ENCODE assay signal across 12 cellular contexts in genomic region chr17:48642059-48642842, GRCh38. TPM values are rescaled to one million over a fixed set of nuclear protein-coding genes. Genes with fewer than 3 reads are reported as not detected.
A peak's percentile ranks its signal among the peaks of the same experiment; 100 is the strongest.
DNase-seq lines count a peak whose midpoint lies in the region; TF ChIP-seq lines count a peak whose summit lies in the region.
"Had no signal": no experiment of that assay in that cellular context is flagged by ENCODE, and none has a peak within 500 bp of the region (broad histone marks: within the 10 kb centered on the region; RNA-seq: fewer than 3 reads in every experiment).

No MANE protein-coding gene starts in this region.

- no peaks in the 10 kb centered on the region for H3K9me3 Mint-ChIP-seq in HFFc6
- H3K9me3 Mint-ChIP-seq: CD8-positive, alpha-beta memory T cell; effector memory CD8-positive, alpha-beta T cell; stimulated activated naive CD8-positive, alpha-beta T cell treated with anti-CD3 and anti-CD28 coated beads, Interleukin-15, Interleukin-2, amounts not matched to agents 100 ng/mL and 50 ng/mL, for 24 hours had no signal

- H3K4me3 ChIP-seq in rectal smooth muscle tissue (ENCODE audit: low read length) = peak overlapping the region; percentile 52

- peaks cover 87% of the 10 kb centered on the region for H3K27me3 Mint-ChIP-seq in HFFc6 (ENCODE audit: insufficient read depth)

- no peak overlapping the region for H3K4me3 Mint-ChIP-seq in HFFc6
- H3K4me3 Mint-ChIP-seq: stimulated activated naive CD8-positive, alpha-beta T cell treated with anti-CD3 and anti-CD28 coated beads, Interleukin-15, Interleukin-2, amounts not matched to agents 100 ng/mL and 50 ng/mL, for 24 hours had no signal

- H3K36me3 Mint-ChIP-seq in HFFc6 (ENCODE audit: low read depth) = no peaks in the 10 kb centered on the region

- no peak overlapping the region for H3K27ac Mint-ChIP-seq in HFFc6
- H3K27ac Mint-ChIP-seq: effector memory CD8-positive, alpha-beta T cell; stimulated activated naive CD8-positive, alpha-beta T cell treated with anti-CD3 and anti-CD28 coated beads, Interleukin-15, Interleukin-2, amounts not matched to agents 100 ng/mL and 50 ng/mL, for 24 hours had no signal

- DNase-seq in GM03348 (ENCODE audit: low spot score) = peak; percentile 75
- DNase-seq in NCI-H510A treated with DMSO at 0.1 percent for 48 hours (lab: John Stamatoyannopoulos, UW) = peak; percentile 51
- peak; percentile 98 for DNase-seq in islet precursor cell
- no peak for DNase-seq in HuH-7 (ENCODE audit: low spot score)
- no peak for DNase-seq in HFFc6
- DNase-seq in SHP77 treated with DMSO at 0.1 percent for 48 hours (lab: John Stamatoyannopoulos, UW) = no peak
- DNase-seq: activated naive CD4-positive, alpha-beta T cell treated with anti-CD3 and anti-CD28 coated beads, Interleukin-2, amount 50 U/mL, for 16 hours; CD8-positive, alpha-beta memory T cell; effector memory CD8-positive, alpha-beta T cell; foreskin fibroblast had no signal

- no peak for TF ChIP-seq CTCF in HFFc6 (IDR thresholded peaks at IDR 0.05)

- peaks cover 15% of the 10 kb centered on the region for H3K4me1 Mint-ChIP-seq in HFFc6 (ENCODE audit: low read depth)

- H3K36me3 ChIP-seq in rectal smooth muscle tissue (ENCODE audit: control insufficient read depth, insufficient read depth, low read length) = no peaks in the 10 kb centered on the region

- H3K4me1 ChIP-seq in rectal smooth muscle tissue (ENCODE audit: control insufficient read depth, insufficient read depth, low read length) = no peaks in the 10 kb centered on the region

- H3K27me3 ChIP-seq in rectal smooth muscle tissue (ENCODE audit: control insufficient read depth, insufficient read depth, low read length) = peaks cover 30% of the 10 kb centered on the region

- no peak overlapping the region for H3K27ac ChIP-seq in rectal smooth muscle tissue (ENCODE audit: low read depth, low read length)

- no peak overlapping the region for H3K9ac ChIP-seq in rectal smooth muscle tissue (ENCODE audit: low read length)

RNA-seq across cellular contexts. Expression of gene HOXB9, which starts 16.1 kb away (rescaled TPM):
- total RNA-seq in HFFc6 (2021; fragmentation: NEBNext Ultra II Directional; extraction: Animal tissue kit (Norgen Biotek cat#: 25700)) = not detected

RNA-seq across cellular contexts. Expression of gene HOXB8, which starts 27.2 kb away (rescaled TPM):
- total RNA-seq in HFFc6 (2021; fragmentation: NEBNext Ultra II Directional; extraction: Animal tissue kit (Norgen Biotek cat#: 25700)) = not detected
- total RNA-seq: CD8-positive, alpha-beta memory T cell had no signal

RNA-seq across cellular contexts. Expression of gene HOXB7, which starts 31.4 kb away (rescaled TPM):
- total RNA-seq in HFFc6 (2021; fragmentation: NEBNext Ultra II Directional; extraction: Animal tissue kit (Norgen Biotek cat#: 25700)) = not detected

RNA-seq across cellular contexts. Expression of gene HOXB6, which starts 37.5 kb away (rescaled TPM):
- not detected for total RNA-seq in HFFc6 (2021; fragmentation: NEBNext Ultra II Directional; extraction: Animal tissue kit (Norgen Biotek cat#: 25700))

RNA-seq across cellular contexts. Expression of gene HOXB5, which starts 48.7 kb away (rescaled TPM):
- total RNA-seq in HFFc6 (2021; fragmentation: NEBNext Ultra II Directional; extraction: Animal tissue kit (Norgen Biotek cat#: 25700)) = not detected
- total RNA-seq: CD8-positive, alpha-beta memory T cell had no signal

Comparison
In these comparisons a context has a peak if more than half of its experiments do, and no peak if none do; other contexts are left out.
1. DNase-seq: peak in GM03348 (single experiment), NCI-H510A treated with DMSO at 0.1 percent for 48 hours (single experiment) and islet precursor cell (single experiment); none in HuH-7 (single experiment), HFFc6 (single experiment) and SHP77 treated with DMSO at 0.1 percent for 48 hours (single experiment).